ENCODE assay signal across 2 cellular contexts in genomic region chrX:73022093-73022445, GRCh38. TPM values are rescaled to one million over a fixed set of nuclear protein-coding genes. Genes with fewer than 3 reads are reported as not detected.
"Had no signal": no experiment of that assay in that cellular context is flagged by ENCODE, and none has a peak within 500 bp of the region (broad histone marks: within the 10 kb centered on the region; RNA-seq: fewer than 3 reads in every experiment).

No MANE protein-coding gene starts in this region.

RNA-seq across cellular contexts. Expression of gene PABPC1L2B, which starts 19.3 kb away (rescaled TPM):
- total RNA-seq: G401, GM12878 had no signal

RNA-seq across cellular contexts. Expression of gene PABPC1L2A, which starts 57.2 kb away (rescaled TPM):
- total RNA-seq: G401, GM12878 had no signal
